Comparison of ENCODE assay signal across 1 cellular context in the genomic region with DNA sequence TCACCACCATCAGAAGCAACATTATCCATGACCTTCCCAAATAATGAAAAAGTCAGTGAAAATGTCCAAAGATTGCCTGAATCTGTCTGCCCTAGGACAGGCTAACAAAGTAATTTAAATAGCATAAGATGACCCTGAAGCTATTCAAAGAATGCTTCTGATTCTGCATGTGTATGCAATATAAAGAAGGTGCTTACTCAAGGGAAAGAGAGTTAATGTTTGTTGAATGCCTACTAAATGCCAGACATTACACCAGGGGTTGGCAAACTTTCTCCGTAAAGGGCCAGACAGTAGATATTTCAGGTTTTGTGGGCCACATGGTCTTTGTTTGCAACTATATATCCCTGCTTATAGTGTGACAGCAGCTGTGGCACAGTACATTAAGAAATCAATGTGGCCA.
TF ChIP-seq lines count a peak whose summit lies in the region.

No MANE protein-coding gene starts in this region.

TF ChIP-seq in WTC11, 78 proteins besides CTCF, POLR2A, EP300 and RAD21:
- TF ChIP-seq SP1 (CRISPR knock-in tag; conservative IDR thresholded peaks at IDR 0.05) (no peak), NR3C1 (CRISPR knock-in tag; conservative IDR thresholded peaks at IDR 0.05; ENCODE audit: low read depth) (no peak), ZNF138 (CRISPR knock-in tag; conservative IDR thresholded peaks at IDR 0.05) (no peak), ZNF416 (CRISPR knock-in tag; IDR thresholded peaks at IDR 0.05) (no peak), CREB1 (CRISPR knock-in tag; IDR thresholded peaks at IDR 0.05) (no peak), CBFB (CRISPR knock-in tag; IDR thresholded peaks at IDR 0.05; ENCODE audit: low read depth) (no peak), FOXK1 (CRISPR knock-in tag; IDR thresholded peaks at IDR 0.05) (no peak), NFYB (CRISPR knock-in tag; conservative IDR thresholded peaks at IDR 0.05; ENCODE audit: low read depth) (no peak)
- TF ChIP-seq, protein P1, sequence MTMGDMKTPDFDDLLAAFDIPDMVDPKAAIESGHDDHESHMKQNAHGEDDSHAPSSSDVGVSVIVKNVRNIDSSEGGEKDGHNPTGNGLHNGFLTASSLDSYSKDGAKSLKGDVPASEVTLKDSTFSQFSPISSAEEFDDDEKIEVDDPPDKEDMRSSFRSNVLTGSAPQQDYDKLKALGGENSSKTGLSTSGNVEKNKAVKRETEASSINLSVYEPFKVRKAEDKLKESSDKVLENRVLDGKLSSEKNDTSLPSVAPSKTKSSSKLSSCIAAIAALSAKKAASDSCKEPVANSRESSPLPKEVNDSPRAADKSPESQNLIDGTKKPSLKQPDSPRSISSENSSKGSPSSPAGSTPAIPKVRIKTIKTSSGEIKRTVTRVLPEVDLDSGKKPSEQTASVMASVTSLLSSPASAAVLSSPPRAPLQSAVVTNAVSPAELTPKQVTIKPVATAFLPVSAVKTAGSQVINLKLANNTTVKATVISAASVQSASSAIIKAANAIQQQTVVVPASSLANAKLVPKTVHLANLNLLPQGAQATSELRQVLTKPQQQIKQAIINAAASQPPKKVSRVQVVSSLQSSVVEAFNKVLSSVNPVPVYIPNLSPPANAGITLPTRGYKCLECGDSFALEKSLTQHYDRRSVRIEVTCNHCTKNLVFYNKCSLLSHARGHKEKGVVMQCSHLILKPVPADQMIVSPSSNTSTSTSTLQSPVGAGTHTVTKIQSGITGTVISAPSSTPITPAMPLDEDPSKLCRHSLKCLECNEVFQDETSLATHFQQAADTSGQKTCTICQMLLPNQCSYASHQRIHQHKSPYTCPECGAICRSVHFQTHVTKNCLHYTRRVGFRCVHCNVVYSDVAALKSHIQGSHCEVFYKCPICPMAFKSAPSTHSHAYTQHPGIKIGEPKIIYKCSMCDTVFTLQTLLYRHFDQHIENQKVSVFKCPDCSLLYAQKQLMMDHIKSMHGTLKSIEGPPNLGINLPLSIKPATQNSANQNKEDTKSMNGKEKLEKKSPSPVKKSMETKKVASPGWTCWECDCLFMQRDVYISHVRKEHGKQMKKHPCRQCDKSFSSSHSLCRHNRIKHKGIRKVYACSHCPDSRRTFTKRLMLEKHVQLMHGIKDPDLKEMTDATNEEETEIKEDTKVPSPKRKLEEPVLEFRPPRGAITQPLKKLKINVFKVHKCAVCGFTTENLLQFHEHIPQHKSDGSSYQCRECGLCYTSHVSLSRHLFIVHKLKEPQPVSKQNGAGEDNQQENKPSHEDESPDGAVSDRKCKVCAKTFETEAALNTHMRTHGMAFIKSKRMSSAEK (CRISPR knock-in tag; IDR thresholded peaks at IDR 0.05; ENCODE audit: borderline replicate concordance): no peak
- TF ChIP-seq, protein P2, sequence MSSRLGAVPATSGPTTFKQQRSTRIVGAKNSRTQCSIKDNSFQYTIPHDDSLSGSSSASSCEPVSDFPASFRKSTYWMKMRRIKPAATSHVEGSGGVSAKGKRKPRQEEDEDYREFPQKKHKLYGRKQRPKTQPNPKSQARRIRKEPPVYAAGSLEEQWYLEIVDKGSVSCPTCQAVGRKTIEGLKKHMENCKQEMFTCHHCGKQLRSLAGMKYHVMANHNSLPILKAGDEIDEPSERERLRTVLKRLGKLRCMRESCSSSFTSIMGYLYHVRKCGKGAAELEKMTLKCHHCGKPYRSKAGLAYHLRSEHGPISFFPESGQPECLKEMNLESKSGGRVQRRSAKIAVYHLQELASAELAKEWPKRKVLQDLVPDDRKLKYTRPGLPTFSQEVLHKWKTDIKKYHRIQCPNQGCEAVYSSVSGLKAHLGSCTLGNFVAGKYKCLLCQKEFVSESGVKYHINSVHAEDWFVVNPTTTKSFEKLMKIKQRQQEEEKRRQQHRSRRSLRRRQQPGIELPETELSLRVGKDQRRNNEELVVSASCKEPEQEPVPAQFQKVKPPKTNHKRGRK (CRISPR knock-in tag; IDR thresholded peaks at IDR 0.05; ENCODE audit: borderline replicate concordance): no peak
- TF ChIP-seq, protein P3, sequence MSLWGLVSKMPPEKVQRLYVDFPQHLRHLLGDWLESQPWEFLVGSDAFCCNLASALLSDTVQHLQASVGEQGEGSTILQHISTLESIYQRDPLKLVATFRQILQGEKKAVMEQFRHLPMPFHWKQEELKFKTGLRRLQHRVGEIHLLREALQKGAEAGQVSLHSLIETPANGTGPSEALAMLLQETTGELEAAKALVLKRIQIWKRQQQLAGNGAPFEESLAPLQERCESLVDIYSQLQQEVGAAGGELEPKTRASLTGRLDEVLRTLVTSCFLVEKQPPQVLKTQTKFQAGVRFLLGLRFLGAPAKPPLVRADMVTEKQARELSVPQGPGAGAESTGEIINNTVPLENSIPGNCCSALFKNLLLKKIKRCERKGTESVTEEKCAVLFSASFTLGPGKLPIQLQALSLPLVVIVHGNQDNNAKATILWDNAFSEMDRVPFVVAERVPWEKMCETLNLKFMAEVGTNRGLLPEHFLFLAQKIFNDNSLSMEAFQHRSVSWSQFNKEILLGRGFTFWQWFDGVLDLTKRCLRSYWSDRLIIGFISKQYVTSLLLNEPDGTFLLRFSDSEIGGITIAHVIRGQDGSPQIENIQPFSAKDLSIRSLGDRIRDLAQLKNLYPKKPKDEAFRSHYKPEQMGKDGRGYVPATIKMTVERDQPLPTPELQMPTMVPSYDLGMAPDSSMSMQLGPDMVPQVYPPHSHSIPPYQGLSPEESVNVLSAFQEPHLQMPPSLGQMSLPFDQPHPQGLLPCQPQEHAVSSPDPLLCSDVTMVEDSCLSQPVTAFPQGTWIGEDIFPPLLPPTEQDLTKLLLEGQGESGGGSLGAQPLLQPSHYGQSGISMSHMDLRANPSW (CRISPR knock-in tag; conservative IDR thresholded peaks at IDR 0.05; ENCODE audit: low read depth): no peak
- TF ChIP-seq, protein P4, sequence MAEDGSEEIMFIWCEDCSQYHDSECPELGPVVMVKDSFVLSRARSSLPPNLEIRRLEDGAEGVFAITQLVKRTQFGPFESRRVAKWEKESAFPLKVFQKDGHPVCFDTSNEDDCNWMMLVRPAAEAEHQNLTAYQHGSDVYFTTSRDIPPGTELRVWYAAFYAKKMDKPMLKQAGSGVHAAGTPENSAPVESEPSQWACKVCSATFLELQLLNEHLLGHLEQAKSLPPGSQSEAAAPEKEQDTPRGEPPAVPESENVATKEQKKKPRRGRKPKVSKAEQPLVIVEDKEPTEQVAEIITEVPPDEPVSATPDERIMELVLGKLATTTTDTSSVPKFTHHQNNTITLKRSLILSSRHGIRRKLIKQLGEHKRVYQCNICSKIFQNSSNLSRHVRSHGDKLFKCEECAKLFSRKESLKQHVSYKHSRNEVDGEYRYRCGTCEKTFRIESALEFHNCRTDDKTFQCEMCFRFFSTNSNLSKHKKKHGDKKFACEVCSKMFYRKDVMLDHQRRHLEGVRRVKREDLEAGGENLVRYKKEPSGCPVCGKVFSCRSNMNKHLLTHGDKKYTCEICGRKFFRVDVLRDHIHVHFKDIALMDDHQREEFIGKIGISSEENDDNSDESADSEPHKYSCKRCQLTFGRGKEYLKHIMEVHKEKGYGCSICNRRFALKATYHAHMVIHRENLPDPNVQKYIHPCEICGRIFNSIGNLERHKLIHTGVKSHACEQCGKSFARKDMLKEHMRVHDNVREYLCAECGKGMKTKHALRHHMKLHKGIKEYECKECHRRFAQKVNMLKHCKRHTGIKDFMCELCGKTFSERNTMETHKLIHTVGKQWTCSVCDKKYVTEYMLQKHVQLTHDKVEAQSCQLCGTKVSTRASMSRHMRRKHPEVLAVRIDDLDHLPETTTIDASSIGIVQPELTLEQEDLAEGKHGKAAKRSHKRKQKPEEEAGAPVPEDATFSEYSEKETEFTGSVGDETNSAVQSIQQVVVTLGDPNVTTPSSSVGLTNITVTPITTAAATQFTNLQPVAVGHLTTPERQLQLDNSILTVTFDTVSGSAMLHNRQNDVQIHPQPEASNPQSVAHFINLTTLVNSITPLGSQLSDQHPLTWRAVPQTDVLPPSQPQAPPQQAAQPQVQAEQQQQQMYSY (CRISPR knock-in tag; IDR thresholded peaks at IDR 0.05): no peak
- TF ChIP-seq, protein P5, sequence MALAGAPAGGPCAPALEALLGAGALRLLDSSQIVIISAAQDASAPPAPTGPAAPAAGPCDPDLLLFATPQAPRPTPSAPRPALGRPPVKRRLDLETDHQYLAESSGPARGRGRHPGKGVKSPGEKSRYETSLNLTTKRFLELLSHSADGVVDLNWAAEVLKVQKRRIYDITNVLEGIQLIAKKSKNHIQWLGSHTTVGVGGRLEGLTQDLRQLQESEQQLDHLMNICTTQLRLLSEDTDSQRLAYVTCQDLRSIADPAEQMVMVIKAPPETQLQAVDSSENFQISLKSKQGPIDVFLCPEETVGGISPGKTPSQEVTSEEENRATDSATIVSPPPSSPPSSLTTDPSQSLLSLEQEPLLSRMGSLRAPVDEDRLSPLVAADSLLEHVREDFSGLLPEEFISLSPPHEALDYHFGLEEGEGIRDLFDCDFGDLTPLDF (CRISPR knock-in tag; IDR thresholded peaks at IDR 0.05): no peak
- TF ChIP-seq, protein P6, sequence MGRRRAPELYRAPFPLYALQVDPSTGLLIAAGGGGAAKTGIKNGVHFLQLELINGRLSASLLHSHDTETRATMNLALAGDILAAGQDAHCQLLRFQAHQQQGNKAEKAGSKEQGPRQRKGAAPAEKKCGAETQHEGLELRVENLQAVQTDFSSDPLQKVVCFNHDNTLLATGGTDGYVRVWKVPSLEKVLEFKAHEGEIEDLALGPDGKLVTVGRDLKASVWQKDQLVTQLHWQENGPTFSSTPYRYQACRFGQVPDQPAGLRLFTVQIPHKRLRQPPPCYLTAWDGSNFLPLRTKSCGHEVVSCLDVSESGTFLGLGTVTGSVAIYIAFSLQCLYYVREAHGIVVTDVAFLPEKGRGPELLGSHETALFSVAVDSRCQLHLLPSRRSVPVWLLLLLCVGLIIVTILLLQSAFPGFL (CRISPR knock-in tag; IDR thresholded peaks at IDR 0.05; ENCODE audit: borderline replicate concordance): no peak
TF ChIP-seq in WTC11: peak in this region for 0.
